Comparison of ENCODE assay signal across 1 cellular context in the genomic region with DNA sequence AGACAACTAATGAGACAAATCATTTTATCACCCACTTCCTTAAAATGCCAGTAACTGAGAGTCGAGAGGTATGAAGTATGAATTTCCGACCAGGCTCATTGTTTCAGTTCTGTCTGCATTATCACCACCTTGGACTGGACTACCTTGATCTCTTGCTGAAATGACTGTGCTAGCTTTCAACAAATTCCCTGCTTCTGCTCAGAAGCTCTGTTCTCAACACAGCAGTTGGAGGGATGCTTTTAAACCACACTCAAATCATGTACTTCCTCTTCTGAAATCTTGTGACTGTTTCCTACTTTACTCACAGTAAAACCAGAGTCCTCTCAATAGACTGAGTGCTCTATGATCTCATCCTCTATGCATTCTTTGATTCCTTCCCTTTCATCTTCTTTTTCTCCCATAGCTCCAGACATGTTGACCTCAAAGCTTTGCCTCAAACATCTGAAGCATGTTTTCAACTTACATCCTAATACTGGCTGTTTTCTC.
TF ChIP-seq lines count a peak whose summit lies in the region.

No MANE protein-coding gene starts in this region.

TF ChIP-seq in IMR-90, 13 proteins besides CTCF, POLR2A, EP300 and RAD21 (continued from another document):
- TF ChIP-seq BHLHE40 (IDR thresholded peaks at IDR 0.05; ENCODE audit: low read depth, low read length): no peak
- no peak for TF ChIP-seq NFE2L2 (IDR thresholded peaks at IDR 0.05; ENCODE audit: low read depth, low read length)
- TF ChIP-seq USF2 (IDR thresholded peaks at IDR 0.05; ENCODE audit: low read depth, low read length): no peak
- TF ChIP-seq MXI1 (IDR thresholded peaks at IDR 0.05; ENCODE audit: borderline replicate concordance, low read depth, low read length): no peak
- no peak for TF ChIP-seq MAZ (IDR thresholded peaks at IDR 0.05; ENCODE audit: borderline replicate concordance, low read depth, low read length)
- TF ChIP-seq CEBPB (IDR thresholded peaks at IDR 0.05; ENCODE audit: low read depth, low read length): no peak
TF ChIP-seq in IMR-90: peak in this region for 0.
